19 cellular contexts compared by ENCODE assay signal in the genomic region with DNA sequence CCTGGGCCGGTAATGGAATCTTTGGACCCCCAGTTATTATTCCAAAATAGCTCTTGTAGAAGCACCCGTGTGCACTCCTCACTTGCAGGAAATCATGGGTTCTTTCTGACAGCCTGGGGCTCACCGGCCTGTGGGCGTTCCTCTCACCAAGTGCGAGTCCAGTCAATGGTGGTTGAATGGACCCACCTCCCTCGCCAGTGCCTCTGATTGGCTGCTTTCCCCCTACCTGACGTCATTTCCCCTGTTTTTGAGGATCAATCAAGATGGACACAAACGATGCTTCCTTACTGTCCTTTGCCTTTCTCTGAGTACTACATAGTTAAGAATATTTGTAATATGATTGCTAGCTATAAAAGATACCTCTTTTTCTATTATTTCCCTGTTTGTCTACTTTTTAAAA. TPM values are rescaled to one million over a fixed set of nuclear protein-coding genes. Genes with fewer than 3 reads are reported as not detected.
DNase-seq lines count a peak whose midpoint lies in the region; FAIRE-seq and TF ChIP-seq lines count a peak whose summit lies in the region.
"Had no signal": no experiment of that assay in that cellular context is flagged by ENCODE, and none has a peak within 500 bp of the region (broad histone marks: within the 10 kb centered on the region; RNA-seq: fewer than 3 reads in every experiment).

No MANE protein-coding gene starts in this region.

- no peak overlapping the region for H3K4ac ChIP-seq in neuronal stem cell (ENCODE audit: low read length)

- no peak overlapping the region for H2AK5ac ChIP-seq in neuronal stem cell (ENCODE audit: low read depth, low read length)

- no peaks in the 10 kb centered on the region for H4K20me1 ChIP-seq in OCI-LY3 (ENCODE audit: insufficient read depth, low read length)

- H3K9ac ChIP-seq in OCI-LY3 (ENCODE audit: low read length): no peak overlapping the region
- H3K9ac ChIP-seq in neuronal stem cell (ENCODE audit: low read depth, low read length, poor library complexity): no peak overlapping the region

- H3K4me1 ChIP-seq in OCI-LY3 (ENCODE audit: low read length): no peaks in the 10 kb centered on the region
- peaks cover 0 to 2% of the 10 kb centered on the region in 2 donors for H3K4me1 ChIP-seq in neuronal stem cell (ENCODE audit: control insufficient read depth in 2 of 2, insufficient read depth in 1 of 2, low read depth in 1 of 2, low read length in 2 of 2)

- TF ChIP-seq CTCF in OCI-LY3 (IDR thresholded peaks at IDR 0.05; ENCODE audit: low read depth, low read length) (no peak), bronchial epithelial cell (IDR thresholded peaks at IDR 0.05; ENCODE audit: insufficient read depth, low read length, severe bottlenecking) (no peak)

- H3K18ac ChIP-seq in neuronal stem cell (ENCODE audit: low read length): peak overlapping the region; percentile 42

- H3K36me3 ChIP-seq in OCI-LY3 (replicated peaks; ENCODE audit: low read depth, low read length) (no peaks in the 10 kb centered on the region), bronchial epithelial cell (ENCODE audit: control insufficient read depth, insufficient read depth, low read length) (no peaks in the 10 kb centered on the region), neuronal stem cell (replicated peaks in 1 of 2; ENCODE audit: control insufficient read depth in 2 of 2, insufficient read depth in 2 of 2, low read length in 2 of 2) (no peaks in the 10 kb centered on the region)

- WGBS in neuronal stem cell (ENCODE audit: extremely low coverage in 2 of 2, insufficient read length in 2 of 2, insufficient replicate concordance in 1 of 2), 2 donors: no CpG with 5 or more reads among the region's 8 CpGs

- H3K27me3 ChIP-seq in OCI-LY3 (ENCODE audit: low read depth, low read length): 0 out of 2 replicates have a peak, but pooled peaks cover 10% of the 10 kb centered on the region
- peaks cover 1% of the 10 kb centered on the region for H3K27me3 ChIP-seq in bronchial epithelial cell (ENCODE audit: control insufficient read depth, insufficient read depth, low read length)
- no peaks in the 10 kb centered on the region for H3K27me3 ChIP-seq in neuronal stem cell (ENCODE audit: control insufficient read depth in 3 of 3, insufficient read depth in 3 of 3, low read depth in 1 of 3, low read length in 3 of 3)

- no peak overlapping the region for H4K91ac ChIP-seq in neuronal stem cell (ENCODE audit: low read depth, low read length, poor library complexity)

- H2BK5ac ChIP-seq in neuronal stem cell (ENCODE audit: low read length): no peak overlapping the region

- no peak overlapping the region for H3K23ac ChIP-seq in neuronal stem cell (ENCODE audit: low read depth, low read length, poor library complexity)

- FAIRE-seq in bronchial epithelial cell (lab: Jason Lieb, UNC): peak; percentile 50

- no peak overlapping the region for H2BK120ac ChIP-seq in neuronal stem cell (ENCODE audit: low read depth, low read length)

- H3K79me1 ChIP-seq in neuronal stem cell (ENCODE audit: low read depth, low read length): no peaks in the 10 kb centered on the region

- no peak overlapping the region for H4K8ac ChIP-seq in neuronal stem cell (ENCODE audit: low read depth, low read length)

- H3K4me3 ChIP-seq in OCI-LY3 (ENCODE audit: low read length) (no peak overlapping the region), bronchial epithelial cell (ENCODE audit: low read depth, low read length) (no peak overlapping the region), neuronal stem cell (ENCODE audit: low read length in 2 of 2) (no peak overlapping the region)

- H3K9me3 ChIP-seq in OCI-LY3 (ENCODE audit: insufficient read depth, low read length) (no peaks in the 10 kb centered on the region), neuronal stem cell (replicated peaks in 1 of 2; ENCODE audit: control insufficient read depth in 2 of 2, insufficient read depth in 1 of 2, low read depth in 1 of 2, low read length in 2 of 2) (no peaks in the 10 kb centered on the region)

- DNase-seq in HT1080 (ENCODE audit: low read depth): peak; percentile 15
- no peak for DNase-seq in bronchial epithelial cell (ENCODE audit: low read depth)
- DNase-seq in neuronal stem cell (ENCODE audit: low spot score): no peak
- DNase-seq in NCI-H187 treated with DMSO at 0.1 percent for 48 hours (lab: John Stamatoyannopoulos, UW): no peak
- DNase-seq in NCI-H510A (lab: John Stamatoyannopoulos, UW): no peak
- no peak for DNase-seq in DMS153 treated with DMSO at 0.1 percent for 48 hours (lab: John Stamatoyannopoulos, UW; ENCODE audit: unreplicated experiment)
- DNase-seq: GF-D8; H7; NCI-H2029 treated with DMSO at 0.1 percent for 48 hours; NCI-H2171 treated with DMSO at 0.1 percent for 48 hours; NCI-H510A treated with DMSO at 0.1 percent for 48 hours; NK-92 treated with Interleukin-12 subunit alpha and Interleukin-12 subunit beta, amount 100 ng/mL, for 24 hours; OCI-M1; RPMI8226; SIG-M5 had no signal

- no peak overlapping the region for H3K14ac ChIP-seq in neuronal stem cell (ENCODE audit: low read length)

- no peaks in the 10 kb centered on the region for H3K79me2 ChIP-seq in OCI-LY3 (ENCODE audit: low read length)

- no peak overlapping the region for H2BK15ac ChIP-seq in neuronal stem cell (ENCODE audit: low read length)

- H2BK12ac ChIP-seq in neuronal stem cell (ENCODE audit: low read length): no peak overlapping the region

- no peak overlapping the region for H3K4me2 ChIP-seq in OCI-LY3 (ENCODE audit: low read length)
- H3K4me2 ChIP-seq in neuronal stem cell (ENCODE audit: insufficient read depth, low read length, poor library complexity, severe bottlenecking): no peak overlapping the region

- 0 out of 2 replicates have a peak overlapping the region, but pooled peaks have one; percentile 3 for H2AFZ ChIP-seq in OCI-LY3 (ENCODE audit: low read depth, low read length)
- no peak overlapping the region for H2AFZ ChIP-seq in neuronal stem cell (ENCODE audit: low read length)

- no peak overlapping the region for H3K27ac ChIP-seq in OCI-LY3 (ENCODE audit: low read length)
- H3K27ac ChIP-seq in neuronal stem cell (replicated peaks; ENCODE audit: low read length): no peak overlapping the region

RNA-seq across cellular contexts. Expression of gene MOBP, which starts 18.1 kb away (rescaled TPM):
- not detected in 2 replicates for total RNA-seq in HT1080 (2014; rRNA removed; shearing (Covaris generic))
- 0.02 TPM in 1 of 2 replicates, not detected in the other for polyA plus RNA-seq in HT1080 (2015; cell fraction: cytosol; rRNA removed)
- 0.04 TPM in 1 of 2 replicates, not detected in the other for polyA plus RNA-seq in HT1080 (2015; cell fraction: nucleus; rRNA removed)
- not detected in 2 replicates for total RNA-seq in bronchial epithelial cell
- not detected for polyA plus RNA-seq in neuronal stem cell (2013, experiment 1 of 2)
- 0.01 TPM for polyA plus RNA-seq in neuronal stem cell (2013, experiment 2 of 2)
- total RNA-seq: Daoy, LHCN-M2 had no signal
- polyA plus RNA-seq: IgD-negative memory B cell had no signal
